ENCODE assay signal across 8 cellular contexts in genomic region chr1:226912587-226913176, GRCh38. TPM values are rescaled to one million over a fixed set of nuclear protein-coding genes. Genes with fewer than 3 reads are reported as not detected.
DNase-seq lines count a peak whose midpoint lies in the region; ATAC-seq and TF ChIP-seq lines count a peak whose summit lies in the region.

No MANE protein-coding gene starts in this region.

- H3K36me3 ChIP-seq in liver (ENCODE audit: control insufficient read depth in 4 of 4, insufficient read depth in 3 of 4, low read depth in 1 of 4, low read length in 3 of 4), result no peaks in the 10 kb centered on the region

- H3K9me3 Mint-ChIP-seq in T-cell, result no peaks in the 10 kb centered on the region

- H3K4me1 Mint-ChIP-seq in T-cell, result no peaks in the 10 kb centered on the region

- DNase-seq in NCI-H2171 treated with DMSO at 0.1 percent for 48 hours (lab: John Stamatoyannopoulos, UW) (peak; percentile 14), NCI-H2171 (lab: John Stamatoyannopoulos, UW) (no peak), T-cell (peak in 28 of 34 experiments; percentile 4 to 48 (median 22)), cerebellum (ENCODE audit: low spot score) (peak; percentile 83), NCI-H446 treated with DMSO at 0.1 percent for 48 hours (lab: John Stamatoyannopoulos, UW) (no peak)
- DNase-seq in stimulated activated CD8-positive, alpha-beta memory T cell treated with anti-CD3 and anti-CD28 coated beads, Interleukin-7, amount 100 ng/mL, for 24 hours (ENCODE audit: low read depth), result peak; percentile 9

- CTCF ChIA-PET in T-cell (lab: Charles Lee), result interaction anchor here (0.6 to 1.6 kb wide), 3 partner anchors 26 to 206 kb away, joined by 3 to 4 read pairs (median 3); no protein-coding TSS in a partner anchor

- no peaks in the 10 kb centered on the region for H3K9me3 ChIP-seq in liver (ENCODE audit: control insufficient read depth in 4 of 4, low read length in 3 of 4)

- TF ChIP-seq RAD21 in liver (IDR thresholded peaks at IDR 0.05), result peak; percentile 98 to 99

- H3K4me3 ChIP-seq in liver (ENCODE audit: low read depth in 1 of 3, low read length in 3 of 3), result no peak overlapping the region

- peak; percentile 52 for ATAC-seq in HG03159 (IDR thresholded peaks at IDR 0.05; ENCODE audit: unreplicated experiment)
- peak; percentile 57 to 77 (median 66) for ATAC-seq in T-cell (replicated peaks in 1 of 4)

- H3K9ac ChIP-seq in liver (ENCODE audit: low read depth in 1 of 2, low read length in 2 of 2), result no peak overlapping the region

- H3K36me3 Mint-ChIP-seq in T-cell, result no peaks in the 10 kb centered on the region

- peaks cover 0 to 6% (median 0%) of the 10 kb centered on the region in 4 donors for H3K4me1 ChIP-seq in liver (ENCODE audit: control insufficient read depth in 4 of 4, insufficient read depth in 4 of 4, low read length in 3 of 4)

- POLR2A ChIA-PET in T-cell (lab: Charles Lee), result no interaction called here

- TF ChIP-seq CTCF in liver (IDR thresholded peaks at IDR 0.05; ENCODE audit: low read depth, low read length, missing input control), result peak; percentile 74

- H3K27me3 Mint-ChIP-seq in T-cell, result no peaks in the 10 kb centered on the region

- WGBS in liver, result 30% methylated on average over 13 of the region's 13 CpGs

- H3K27ac ChIP-seq in liver (ENCODE audit: low read depth in 1 of 2, low read length in 2 of 2), result no peak overlapping the region

- no peaks in the 10 kb centered on the region for H3K27me3 ChIP-seq in liver (ENCODE audit: control insufficient read depth in 4 of 4, insufficient read depth in 4 of 4, low read length in 3 of 4)

- H3K27ac Mint-ChIP-seq in T-cell, result no peak overlapping the region

- H3K4me3 Mint-ChIP-seq in T-cell, result no peak overlapping the region

TF ChIP-seq in liver, 16 proteins besides CTCF, POLR2A, EP300 and RAD21:
- TF ChIP-seq, protein P1, sequence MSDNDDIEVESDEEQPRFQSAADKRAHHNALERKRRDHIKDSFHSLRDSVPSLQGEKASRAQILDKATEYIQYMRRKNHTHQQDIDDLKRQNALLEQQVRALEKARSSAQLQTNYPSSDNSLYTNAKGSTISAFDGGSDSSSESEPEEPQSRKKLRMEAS (IDR thresholded peaks at IDR 0.05), result no peak
- peak; percentile 85 for TF ChIP-seq YY1 (IDR thresholded peaks at IDR 0.05)

RNA-seq across cellular contexts. Expression of gene COQ8A, which starts 27.4 kb away (rescaled TPM):
- 10 to 100 TPM; 39.7 to 85.9 (median 65.0) TPM for total RNA-seq in T-cell
- total RNA-seq in cerebellum, result 19.6 TPM
- 10 to 100 TPM; 24.4 to 57.1 TPM for total RNA-seq in liver
- polyA plus RNA-seq in liver, result 10 to 100 TPM; 52.8 to 60.0 TPM

RNA-seq across cellular contexts. Expression of gene PSEN2, which starts 42.3 kb away (rescaled TPM):
- 1 to 10 TPM; 1.9 to 5.6 (median 4.0) TPM for total RNA-seq in T-cell
- total RNA-seq in cerebellum, result 23.0 TPM
- total RNA-seq in liver, result 10 to 100 TPM in 1 of 2 donors, 1 to 10 TPM in 1; 6.9 to 19.0 TPM
- 10 to 100 TPM in 1 of 2 donors, 1 to 10 TPM in 1; 9.8 to 11.7 TPM for polyA plus RNA-seq in liver

Comparison
In these comparisons a context has a peak if more than half of its experiments do, and no peak if none do; other contexts are left out.
1. DNase-seq: peak in NCI-H2171 treated with DMSO at 0.1 percent for 48 hours (single experiment), T-cell (28 of 34), cerebellum (single experiment) and stimulated activated CD8-positive, alpha-beta memory T cell treated with anti-CD3 and anti-CD28 coated beads, Interleukin-7, amount 100 ng/mL, for 24 hours (single experiment); none in NCI-H2171 (single experiment) and NCI-H446 treated with DMSO at 0.1 percent for 48 hours (single experiment).